ENCODE assay signal across 8 cellular contexts in genomic region chr16:89575247-89576172, GRCh38. TPM values are rescaled to one million over a fixed set of nuclear protein-coding genes. Genes with fewer than 3 reads are reported as not detected.
A peak's percentile ranks its signal among the peaks of the same experiment; 100 is the strongest.
DNase-seq lines count a peak whose midpoint lies in the region; ATAC-seq and TF ChIP-seq lines count a peak whose summit lies in the region.

Gene CPNE7 (plus strand): TSS chr16:89575758. CDS start chr16:89575898, 140 bp downstream.

- peak within 1 kb of the TSS; percentile 58 for H3K4me3 Mint-ChIP-seq in activated T-cell treated with anti-CD3 and anti-CD28 coated beads, Interleukin-2, amount 50 U/mL, for 4 hours

- H3K36me3 Mint-ChIP-seq in activated T-cell treated with anti-CD3 and anti-CD28 coated beads, Interleukin-2, amount 50 U/mL, for 4 hours (ENCODE audit: insufficient read depth) = no peaks in the 10 kb centered on the region

- POLR2A ChIA-PET in BJ (lab: Charles Lee) = no interaction called here

- H3K9me3 Mint-ChIP-seq in activated T-cell treated with anti-CD3 and anti-CD28 coated beads, Interleukin-2, amount 50 U/mL, for 4 hours = no peaks in the 10 kb centered on the region

- H3K4me3 ChIP-seq in BJ (ENCODE audit: low read depth, low read length) (peak within 1 kb of the TSS; percentile 36), iPS-18c (ENCODE audit: insufficient read depth, low read depth, low read length) (peak within 1 kb of the TSS; percentile 72)

- CTCF ChIA-PET in BJ (lab: Yijun Ruan, JAX) = interaction anchor here (0.5 to 3.3 kb wide), 13 partner anchors 15 to 285 kb away, joined by 3 to 35 read pairs (median 4); partner anchors contain the start of gene DPEP1

- DNase-seq in BJ (ENCODE audit: low read depth) (no peak), ureter (ENCODE audit: low spot score) (no peak), C1 segment of cervical spinal cord (lab: John Stamatoyannopoulos, UW) (no peak), mucosa of gallbladder (ENCODE audit: low spot score) (no peak)
- no peak for DNase-seq in activated T-cell treated with anti-CD3 and anti-CD28 coated beads, Interleukin-2, amount 50 U/mL, for 4 hours

- H3K27me3 ChIP-seq in BJ (ENCODE audit: control insufficient read depth, insufficient read depth, low read length) = no peaks in the 10 kb centered on the region

- no peak for TF ChIP-seq CTCF in BJ (IDR thresholded peaks at IDR 0.05; ENCODE audit: insufficient read depth, low read depth, low read length)

- peaks cover 13% of the 10 kb centered on the region for H3K4me1 Mint-ChIP-seq in activated T-cell treated with anti-CD3 and anti-CD28 coated beads, Interleukin-2, amount 50 U/mL, for 4 hours (ENCODE audit: low read depth)

- ATAC-seq in GM21360 (IDR thresholded peaks at IDR 0.05; ENCODE audit: unreplicated experiment) = peak; percentile 18
- peak; percentile 50 to 56 for ATAC-seq in activated T-cell treated with anti-CD3 and anti-CD28 coated beads, Interleukin-2, amount 50 U/mL, for 4 hours
- ATAC-seq in GM21381 (IDR thresholded peaks at IDR 0.05; ENCODE audit: unreplicated experiment) = no peak

- H3K36me3 ChIP-seq in BJ (ENCODE audit: control insufficient read depth, insufficient read depth, low read length) = no peaks in the 10 kb centered on the region

- no peaks in the 10 kb centered on the region for H3K9me3 ChIP-seq in iPS-18c (ENCODE audit: control insufficient read depth, insufficient read depth, low read length)

- peaks cover 7% of the 10 kb centered on the region for H3K27me3 Mint-ChIP-seq in activated T-cell treated with anti-CD3 and anti-CD28 coated beads, Interleukin-2, amount 50 U/mL, for 4 hours (ENCODE audit: low read depth)

RNA-seq across cellular contexts. Expression of gene CPNE7, which starts in this region (rescaled TPM):
- polyA plus RNA-seq in BJ (2011; rRNA removed) = 4.2 and 7.1 TPM in 2 replicates
- polyA minus RNA-seq in BJ (2011; rRNA and poly(A)+ RNA removed) = 2.8 and 3.7 TPM in 2 replicates
- 10 to 100 TPM; 18.0 to 19.5 (median 19.1) TPM for total RNA-seq in activated T-cell treated with anti-CD3 and anti-CD28 coated beads, Interleukin-2, amount 50 U/mL, for 4 hours
- 16.2 TPM for total RNA-seq in ureter
- 3.6 TPM for total RNA-seq in mucosa of gallbladder
